In the genomic region with DNA sequence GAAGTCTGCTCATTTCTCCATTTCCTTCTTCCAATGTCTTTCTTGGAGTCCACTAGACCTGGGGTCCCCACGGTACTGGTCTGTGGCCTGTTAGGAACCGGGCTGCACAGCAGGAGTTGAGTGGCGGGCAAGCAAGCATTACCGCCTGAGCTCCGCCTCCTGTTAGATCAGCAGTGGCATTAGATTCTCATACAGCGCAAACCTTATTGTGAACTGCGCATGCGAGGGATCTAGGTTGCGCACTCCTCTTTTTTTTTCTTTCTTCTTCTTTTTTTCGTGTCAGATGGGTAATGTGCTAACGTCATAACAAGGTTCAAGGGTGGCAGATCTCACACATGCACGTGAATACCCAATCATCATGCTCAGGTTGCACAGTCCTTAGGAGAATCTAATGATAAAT, we compare ENCODE assay signal across 11 cellular contexts. TPM values are rescaled to one million over a fixed set of nuclear protein-coding genes. Genes with fewer than 3 reads are reported as not detected.
"Had no signal": no experiment of that assay in that cellular context is flagged by ENCODE, and none has a peak within 500 bp of the region (broad histone marks: within the 10 kb centered on the region; RNA-seq: fewer than 3 reads in every experiment).

No MANE protein-coding gene starts in this region.

- H2AFZ ChIP-seq: GM23248 had no signal

- H3K27ac ChIP-seq: GM23248, KMS-11 had no signal

- H3K4me3 ChIP-seq: GM23248, HAP-1 had no signal

- FAIRE-seq: HTR-8/SVneo had no signal

- H3K4me1 ChIP-seq: HAP-1 had no signal

- H3K4me2 ChIP-seq: KMS-11 had no signal

- H3K9ac ChIP-seq: GM23248, KMS-11 had no signal

- H3K36me3 ChIP-seq: HAP-1 had no signal

- ATAC-seq: HCT116 had no signal

- DNase-seq: GM23248, GOT3, H7, HFFc6, IMR-90, KBM-7 had no signal

RNA-seq across cellular contexts. Expression of gene DLX2, which starts 53.1 kb away (rescaled TPM):
- total RNA-seq: H7, HT-29, IMR-90 had no signal
